ENCODE assay signal across 10 cellular contexts in the genomic region with DNA sequence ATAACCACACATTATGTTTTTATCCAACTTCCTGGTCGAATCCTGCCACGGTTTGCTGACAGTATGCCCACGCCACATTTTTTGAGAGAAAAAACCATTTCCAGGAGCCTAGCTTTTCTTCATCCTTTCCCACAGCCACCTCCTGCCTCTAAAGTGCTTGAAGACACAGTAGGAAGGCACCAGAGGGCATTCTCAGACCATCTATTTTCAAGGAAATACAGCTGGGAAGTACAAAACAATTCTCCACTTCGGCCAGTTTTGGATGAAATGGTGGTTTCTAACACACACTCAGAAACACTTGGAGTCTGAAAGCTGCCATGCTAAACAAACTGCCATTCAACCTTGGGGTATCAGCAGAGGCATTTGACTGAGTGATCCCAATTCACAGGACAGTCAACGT.
DNase-seq lines count a peak whose midpoint lies in the region; ATAC-seq and TF ChIP-seq lines count a peak whose summit lies in the region.
"Had no signal": no experiment of that assay in that cellular context is flagged by ENCODE, and none has a peak within 500 bp of the region (broad histone marks: within the 10 kb centered on the region; RNA-seq: fewer than 3 reads in every experiment).

No MANE protein-coding gene starts in this region.

- H3K27me3 Mint-ChIP-seq in osteocyte (ENCODE audit: unreplicated experiment) = peaks cover 3% of the 10 kb centered on the region

- H3K9me3 ChIP-seq in NT2/D1 (ENCODE audit: insufficient read depth, low read length) = no peaks in the 10 kb centered on the region

- TF ChIP-seq CTCF in epithelial cell of proximal tubule (conservative IDR thresholded peaks at IDR 0.05; ENCODE audit: low read depth, low read length) = peak; percentile 76
- peak; percentile 75 for TF ChIP-seq CTCF in osteocyte (IDR thresholded peaks at IDR 0.05)

- H3K4me1 Mint-ChIP-seq in osteocyte (ENCODE audit: unreplicated experiment) = peaks cover 11% of the 10 kb centered on the region

- H3K36me3 ChIP-seq in NT2/D1 (ENCODE audit: insufficient read depth, insufficient read length, low read length) = no peaks in the 10 kb centered on the region

- ATAC-seq in HG03442 (IDR thresholded peaks at IDR 0.05; ENCODE audit: unreplicated experiment) (no peak), GM19452 (IDR thresholded peaks at IDR 0.05; ENCODE audit: unreplicated experiment) (no peak), HG03378 (IDR thresholded peaks at IDR 0.05; ENCODE audit: unreplicated experiment) (no peak)
- no peak for ATAC-seq in stimulated activated naive CD8-positive, alpha-beta T cell treated with anti-CD3 and anti-CD28 coated beads, Interleukin-15, Interleukin-2, amounts not matched to agents 100 U/mL and 50 U/mL, for 24 hours

- no peaks in the 10 kb centered on the region for H3K9me3 Mint-ChIP-seq in osteocyte (ENCODE audit: unreplicated experiment)

- H3K9ac ChIP-seq in NT2/D1 (ENCODE audit: insufficient read length, low read depth) = no peak overlapping the region

- H3K36me3 Mint-ChIP-seq in osteocyte (ENCODE audit: unreplicated experiment) = no peaks in the 10 kb centered on the region

- H3K4me3 ChIP-seq in NT2/D1 (ENCODE audit: insufficient read length, low read depth) = no peak overlapping the region
- no peak overlapping the region for H3K4me3 ChIP-seq in epithelial cell of proximal tubule (ENCODE audit: low read depth, low read length)

- H3K27ac Mint-ChIP-seq in osteocyte (ENCODE audit: unreplicated experiment) = no peak overlapping the region

- no peaks in the 10 kb centered on the region for H3K27me3 ChIP-seq in NT2/D1 (ENCODE audit: insufficient read depth, insufficient read length)

- DNase-seq in ELR (ENCODE audit: low read depth) (peak; percentile 68), NT2/D1 (ENCODE audit: low read depth, low spot score) (peak; percentile 30), epithelial cell of proximal tubule (ENCODE audit: low read depth) (peak; percentile 40), osteocyte (ENCODE audit: extremely low spot score, unreplicated experiment) (no peak)
- DNase-seq in stimulated activated naive CD8-positive, alpha-beta T cell treated with anti-CD3 and anti-CD28 coated beads, Interleukin-15, Interleukin-2, amounts not matched to agents 100 U/mL and 50 U/mL, for 24 hours = no peak
- DNase-seq: activated CD4-positive, alpha-beta T cell treated with anti-CD3 and anti-CD28 coated beads for 48 hours; islet precursor cell had no signal

- no peak overlapping the region for H3K4me3 Mint-ChIP-seq in osteocyte (ENCODE audit: unreplicated experiment)

- no peaks in the 10 kb centered on the region for H3K4me1 ChIP-seq in NT2/D1 (ENCODE audit: insufficient read depth, insufficient read length)

Comparison
In these comparisons a context has a peak if more than half of its experiments do, and no peak if none do; other contexts are left out.
1. DNase-seq: peak in ELR (single experiment), NT2/D1 (single experiment) and epithelial cell of proximal tubule (single experiment); none in osteocyte (single experiment) and stimulated activated naive CD8-positive, alpha-beta T cell treated with anti-CD3 and anti-CD28 coated beads, Interleukin-15, Interleukin-2, amounts not matched to agents 100 U/mL and 50 U/mL, for 24 hours (single experiment).